Comparison of ENCODE assay signal across 16 cellular contexts in the genomic region with DNA sequence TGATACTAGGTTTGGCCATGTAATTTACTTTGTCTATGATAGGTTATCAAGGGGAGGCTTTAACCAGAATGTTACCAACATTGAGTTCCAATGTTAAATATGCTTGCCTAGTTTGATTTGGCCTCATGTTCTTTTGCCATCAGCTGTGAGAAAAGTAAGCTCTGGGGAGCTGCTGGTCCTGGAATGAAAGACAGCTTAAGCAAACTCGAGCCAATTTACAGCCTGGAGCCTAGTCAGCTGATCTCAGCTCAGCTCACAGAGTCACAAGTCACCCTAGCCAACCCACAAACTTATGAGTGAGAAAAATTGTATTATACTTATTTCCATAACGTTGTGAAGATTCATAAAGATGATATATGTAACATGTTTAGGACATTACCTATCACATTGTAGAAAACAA.
"Had no signal": no experiment of that assay in that cellular context is flagged by ENCODE, and none has a peak within 500 bp of the region (broad histone marks: within the 10 kb centered on the region; RNA-seq: fewer than 3 reads in every experiment).

No MANE protein-coding gene starts in this region.

- H3K4me3 ChIP-seq: MG63 had no signal

- DNase-seq: IMR-90, Karpas-422, KG1, MG63, NCI-H1092, NCI-H1105 treated with DMSO at 0.1 percent for 48 hours, NCI-H1417 treated with DMSO at 0.1 percent for 48 hours, NCI-H187 treated with DMSO at 0.1 percent for 48 hours, NCI-H2029 treated with DMSO at 0.1 percent for 48 hours, NCI-H2227 treated with DMSO at 0.1 percent for 48 hours, NCI-H510A treated with DMSO at 0.1 percent for 48 hours, NCI-H526, SHP77 had no signal

- H3K27me3 ChIP-seq: MG63 had no signal

- H3K9me3 ChIP-seq: MG63 had no signal

- FAIRE-seq: RCC 7860 had no signal

- H3K27ac ChIP-seq: RWPE1 had no signal

- H3K36me3 ChIP-seq: MG63 had no signal

- ATAC-seq: SK-N-SH treated with all-trans-retinoic acid at 6 μM for 48 hours had no signal
